In the genomic region with DNA sequence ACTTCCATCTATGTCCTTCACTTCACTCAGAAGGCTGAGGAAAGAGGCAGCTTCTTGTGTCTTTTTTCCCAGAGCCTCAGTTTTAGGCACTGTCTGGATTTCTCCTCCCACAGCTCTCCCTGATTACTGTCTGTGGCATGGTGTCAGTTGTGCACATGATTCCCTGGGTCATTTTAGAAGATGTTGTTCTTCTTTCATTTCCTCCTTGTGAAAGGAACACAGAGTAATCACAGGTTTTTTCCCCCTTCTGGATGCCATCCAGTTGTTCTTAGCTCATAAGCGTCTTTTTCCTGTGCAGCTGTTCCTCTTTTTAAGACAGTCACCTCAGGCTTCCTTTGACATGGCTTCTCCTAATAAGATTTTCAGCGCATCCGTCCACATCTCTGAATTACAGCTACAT, we compare ENCODE assay signal across 1 cellular context.
TF ChIP-seq lines count a peak whose summit lies in the region.

No MANE protein-coding gene starts in this region.

TF ChIP-seq in HepG2, 621 proteins besides CTCF, POLR2A, EP300 and RAD21 (continued from another document):
- TF ChIP-seq, protein P1, sequence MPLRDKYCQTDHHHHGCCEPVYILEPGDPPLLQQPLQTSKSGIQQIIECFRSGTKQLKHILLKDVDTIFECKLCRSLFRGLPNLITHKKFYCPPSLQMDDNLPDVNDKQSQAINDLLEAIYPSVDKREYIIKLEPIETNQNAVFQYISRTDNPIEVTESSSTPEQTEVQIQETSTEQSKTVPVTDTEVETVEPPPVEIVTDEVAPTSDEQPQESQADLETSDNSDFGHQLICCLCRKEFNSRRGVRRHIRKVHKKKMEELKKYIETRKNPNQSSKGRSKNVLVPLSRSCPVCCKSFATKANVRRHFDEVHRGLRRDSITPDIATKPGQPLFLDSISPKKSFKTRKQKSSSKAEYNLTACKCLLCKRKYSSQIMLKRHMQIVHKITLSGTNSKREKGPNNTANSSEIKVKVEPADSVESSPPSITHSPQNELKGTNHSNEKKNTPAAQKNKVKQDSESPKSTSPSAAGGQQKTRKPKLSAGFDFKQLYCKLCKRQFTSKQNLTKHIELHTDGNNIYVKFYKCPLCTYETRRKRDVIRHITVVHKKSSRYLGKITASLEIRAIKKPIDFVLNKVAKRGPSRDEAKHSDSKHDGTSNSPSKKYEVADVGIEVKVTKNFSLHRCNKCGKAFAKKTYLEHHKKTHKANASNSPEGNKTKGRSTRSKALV (CRISPR knock-in tag; IDR thresholded peaks at IDR 0.05): no peak
- TF ChIP-seq, protein P2, sequence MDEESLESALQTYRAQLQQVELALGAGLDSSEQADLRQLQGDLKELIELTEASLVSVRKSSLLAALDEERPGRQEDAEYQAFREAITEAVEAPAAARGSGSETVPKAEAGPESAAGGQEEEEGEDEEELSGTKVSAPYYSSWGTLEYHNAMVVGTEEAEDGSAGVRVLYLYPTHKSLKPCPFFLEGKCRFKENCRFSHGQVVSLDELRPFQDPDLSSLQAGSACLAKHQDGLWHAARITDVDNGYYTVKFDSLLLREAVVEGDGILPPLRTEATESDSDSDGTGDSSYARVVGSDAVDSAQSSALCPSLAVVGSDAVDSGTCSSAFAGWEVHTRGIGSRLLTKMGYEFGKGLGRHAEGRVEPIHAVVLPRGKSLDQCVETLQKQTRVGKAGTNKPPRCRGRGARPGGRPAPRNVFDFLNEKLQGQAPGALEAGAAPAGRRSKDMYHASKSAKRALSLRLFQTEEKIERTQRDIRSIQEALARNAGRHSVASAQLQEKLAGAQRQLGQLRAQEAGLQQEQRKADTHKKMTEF (CRISPR knock-in tag; IDR thresholded peaks at IDR 0.05): no peak
- TF ChIP-seq ZFP41 (CRISPR knock-in tag; IDR thresholded peaks at IDR 0.05; ENCODE audit: borderline replicate concordance) (no peak), TARDBP (CRISPR knock-in tag; IDR thresholded peaks at IDR 0.05) (no peak), ZNF205 (CRISPR knock-in tag; IDR thresholded peaks at IDR 0.05) (no peak), ISX (CRISPR knock-in tag; conservative IDR thresholded peaks at IDR 0.05) (no peak), BRD4 (CRISPR knock-in tag; IDR thresholded peaks at IDR 0.05) (no peak), SPEN (CRISPR knock-in tag; IDR thresholded peaks at IDR 0.05; ENCODE audit: low read depth) (no peak), ZNF34 (CRISPR knock-in tag; IDR thresholded peaks at IDR 0.05; ENCODE audit: borderline replicate concordance) (no peak)
- TF ChIP-seq, protein P3, sequence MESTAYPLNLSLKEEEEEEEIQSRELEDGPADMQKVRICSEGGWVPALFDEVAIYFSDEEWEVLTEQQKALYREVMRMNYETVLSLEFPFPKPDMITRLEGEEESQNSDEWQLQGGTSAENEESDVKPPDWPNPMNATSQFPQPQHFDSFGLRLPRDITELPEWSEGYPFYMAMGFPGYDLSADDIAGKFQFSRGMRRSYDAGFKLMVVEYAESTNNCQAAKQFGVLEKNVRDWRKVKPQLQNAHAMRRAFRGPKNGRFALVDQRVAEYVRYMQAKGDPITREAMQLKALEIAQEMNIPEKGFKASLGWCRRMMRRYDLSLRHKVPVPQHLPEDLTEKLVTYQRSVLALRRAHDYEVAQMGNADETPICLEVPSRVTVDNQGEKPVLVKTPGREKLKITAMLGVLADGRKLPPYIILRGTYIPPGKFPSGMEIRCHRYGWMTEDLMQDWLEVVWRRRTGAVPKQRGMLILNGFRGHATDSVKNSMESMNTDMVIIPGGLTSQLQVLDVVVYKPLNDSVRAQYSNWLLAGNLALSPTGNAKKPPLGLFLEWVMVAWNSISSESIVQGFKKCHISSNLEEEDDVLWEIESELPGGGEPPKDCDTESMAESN (CRISPR knock-in tag; conservative IDR thresholded peaks at IDR 0.05): no peak
